In the genomic region with DNA sequence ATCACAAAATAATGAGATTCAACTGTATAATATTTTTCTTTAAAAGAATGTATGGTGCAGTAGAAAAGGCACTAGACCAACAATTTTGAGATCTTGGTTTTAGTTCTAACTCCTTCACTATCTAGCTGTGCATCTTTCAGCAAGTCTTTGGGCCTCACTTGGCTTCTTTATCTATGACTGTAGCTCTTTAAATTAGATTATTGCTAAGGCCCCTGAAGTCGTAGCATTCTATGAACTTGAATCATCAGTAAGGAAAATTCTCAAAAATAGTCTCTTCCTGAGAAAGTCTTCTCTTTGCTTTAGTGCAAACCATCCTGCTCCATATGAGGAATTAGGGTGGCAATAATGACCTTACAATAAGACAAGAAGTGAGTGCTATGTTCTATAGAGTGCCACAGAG, we compare ENCODE assay signal across 19 cellular contexts.
"Had no signal": no experiment of that assay in that cellular context is flagged by ENCODE, and none has a peak within 500 bp of the region (broad histone marks: within the 10 kb centered on the region; RNA-seq: fewer than 3 reads in every experiment).

No MANE protein-coding gene starts in this region.

- H3K27me3 ChIP-seq: esophagus squamous epithelium, hepatocyte, right lobe of liver, stomach had no signal

- H3K9me3 ChIP-seq: esophagus squamous epithelium, prostate gland had no signal

- DNase-seq: dermis blood vessel endothelial cell; esophagus squamous epithelium; foreskin melanocyte; kidney; left cardiac atrium; left ventricle myocardium inferior; lower lobe of right lung; midbrain; naive thymus-derived CD4-positive, alpha-beta T cell; nephron progenitor cell; right lobe of liver; stimulated activated CD4-positive, alpha-beta T cell treated with anti-CD3 and anti-CD28 coated beads, Interleukin-2, amount 100 ng/mL, for 24 hours; stimulated activated CD4-positive, alpha-beta T cell treated with anti-CD3 and anti-CD28 coated beads, Interleukin-4, amount 100 ng/mL, for 4 hours; stimulated activated naive CD4-positive, alpha-beta T cell; stomach; trophoblast cell had no signal

- H3K27ac ChIP-seq: esophagus squamous epithelium, hepatocyte, left ventricle myocardium inferior, lower lobe of right lung, parathyroid adenoma, prostate gland, right lobe of liver, stomach had no signal

- H3K36me3 ChIP-seq: esophagus squamous epithelium, left ventricle myocardium inferior, lower lobe of right lung, prostate gland, right lobe of liver, stomach had no signal

- H3K4me3 ChIP-seq: esophagus squamous epithelium, hepatocyte, left ventricle myocardium inferior, lower lobe of right lung, prostate gland, right lobe of liver, stomach had no signal

- H3K4me1 ChIP-seq: esophagus squamous epithelium, left ventricle myocardium inferior, lower lobe of right lung, parathyroid adenoma, prostate gland, right lobe of liver, stomach had no signal
